ENCODE assay signal across 8 cellular contexts in the genomic region with DNA sequence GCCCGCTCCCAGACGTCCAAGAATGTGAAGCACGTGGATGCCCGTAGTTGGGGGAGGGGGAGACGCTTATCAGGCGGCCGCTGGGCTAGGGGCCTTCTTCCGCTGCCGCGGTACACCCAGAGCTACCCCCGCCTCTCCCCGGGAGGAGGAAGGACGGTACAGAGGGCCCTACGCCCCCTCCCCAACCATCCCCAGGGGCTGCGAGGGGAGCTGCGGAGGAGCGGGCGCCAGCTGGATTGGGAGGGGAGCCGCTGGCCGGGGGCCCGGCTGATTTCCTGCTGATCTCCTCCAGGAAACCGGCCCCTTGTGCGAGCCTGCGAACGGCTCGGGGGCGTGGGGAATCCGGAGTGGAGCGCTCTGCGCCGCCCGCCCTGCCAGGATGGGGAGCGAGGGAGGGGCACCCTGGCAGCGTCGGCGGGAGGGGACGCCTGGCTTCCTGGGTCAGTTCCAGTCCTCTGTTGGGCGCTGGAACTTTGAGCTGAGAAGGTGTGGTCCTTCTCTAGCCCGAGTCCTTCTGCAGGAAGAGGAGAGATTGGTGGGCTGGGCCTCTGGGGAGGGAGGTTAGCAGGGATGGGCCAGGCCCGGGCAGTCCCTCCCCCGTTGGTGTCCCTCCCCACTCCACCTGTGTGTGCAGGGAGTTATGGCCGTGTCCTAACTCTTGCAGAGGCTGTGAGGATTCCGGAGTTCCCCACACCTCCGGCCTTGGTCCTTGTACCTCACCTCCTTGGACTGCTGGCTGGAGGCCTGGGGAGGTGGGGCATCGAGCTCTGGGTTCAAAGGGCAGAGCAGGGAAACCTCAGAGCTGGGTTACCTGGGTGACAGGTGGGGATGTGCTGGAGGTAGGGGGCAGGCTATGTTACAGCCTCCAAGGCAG. TPM values are rescaled to one million over a fixed set of nuclear protein-coding genes. Genes with fewer than 3 reads are reported as not detected.
DNase-seq lines count a peak whose midpoint lies in the region; ATAC-seq and TF ChIP-seq lines count a peak whose summit lies in the region.

No MANE protein-coding gene starts in this region.

- TF ChIP-seq CTCF in Peyer's patch (IDR thresholded peaks at IDR 0.05) = no peak

- no peaks in the 10 kb centered on the region for H3K9me3 ChIP-seq in Peyer's patch

- peaks cover 0 to 21% (median 0%) of the 10 kb centered on the region in 3 donors for H3K36me3 ChIP-seq in Peyer's patch

- H3K4me3 Mint-ChIP-seq in stimulated activated naive CD8-positive, alpha-beta T cell treated with anti-CD3 and anti-CD28 coated beads, Interleukin-15, amount 100 ng/mL, for 72 hours = peak overlapping the region; percentile 74

- H3K4me3 ChIP-seq in Peyer's patch = peak overlapping the region; percentile 35 to 90 (median 72)

- no peaks in the 10 kb centered on the region for H3K27me3 ChIP-seq in Peyer's patch

- intact Hi-C loops in left colon (cut with DNase I, micrococcal nuclease) = no loop called here

- peaks cover 94% of the 10 kb centered on the region for H3K4me1 Mint-ChIP-seq in stimulated activated naive CD8-positive, alpha-beta T cell treated with anti-CD3 and anti-CD28 coated beads, Interleukin-15, amount 100 ng/mL, for 72 hours

- H3K27ac ChIP-seq in Peyer's patch = peak overlapping the region; percentile 84 to 96 (median 94)

- H3K9me3 Mint-ChIP-seq in stimulated activated naive CD8-positive, alpha-beta T cell treated with anti-CD3 and anti-CD28 coated beads, Interleukin-15, amount 100 ng/mL, for 72 hours = no peaks in the 10 kb centered on the region

- peak; percentile 82 to 95 for TF ChIP-seq POLR2A in Peyer's patch (IDR thresholded peaks at IDR 0.05)

- H3K4me1 ChIP-seq in Peyer's patch = peaks cover 3 to 68% (median 40%) of the 10 kb centered on the region in 4 donors

- peak overlapping the region; percentile 59 to 61 for H3K27ac Mint-ChIP-seq in stimulated activated naive CD8-positive, alpha-beta T cell treated with anti-CD3 and anti-CD28 coated beads, Interleukin-15, amount 100 ng/mL, for 72 hours

- H3K27me3 Mint-ChIP-seq in stimulated activated naive CD8-positive, alpha-beta T cell treated with anti-CD3 and anti-CD28 coated beads, Interleukin-15, amount 100 ng/mL, for 72 hours = no peaks in the 10 kb centered on the region

- DNase-seq in NCI-H82 (lab: John Stamatoyannopoulos, UW) = peak; percentile 80
- no peak for DNase-seq in NCI-H82 treated with DMSO at 0.1 percent for 48 hours (lab: John Stamatoyannopoulos, UW; ENCODE audit: unreplicated experiment)
- peak in 2 of 3 donors; percentile 92 for DNase-seq in Peyer's patch
- DNase-seq in cerebellar cortex (ENCODE audit: low spot score) = peak; percentile 41
- peak; percentile 86 to 95 for DNase-seq in left colon
- DNase-seq in stimulated activated naive CD8-positive, alpha-beta T cell treated with anti-CD3 and anti-CD28 coated beads, Interleukin-15, amount 100 ng/mL, for 72 hours = no peak

- ATAC-seq in left colon (peak; percentile 70), HG03565 (IDR thresholded peaks at IDR 0.05; ENCODE audit: unreplicated experiment) (no peak), HG03354 (IDR thresholded peaks at IDR 0.05; ENCODE audit: poor library complexity, severe bottlenecking, unreplicated experiment) (no peak)
- peak; percentile 7 for ATAC-seq in stimulated activated naive CD8-positive, alpha-beta T cell treated with anti-CD3 and anti-CD28 coated beads, Interleukin-15, amount 100 ng/mL, for 72 hours

RNA-seq across cellular contexts. Expression of a gene that starts 19.1 kb away (rescaled TPM):
- total RNA-seq in Peyer's patch (1 to 10 TPM in 1 of 4 donors, not detected in 3; 1.6 TPM), left colon (under 1 TPM; 0.34 to 0.81 TPM)

RNA-seq across cellular contexts. Expression of a gene that starts 36.4 kb away (rescaled TPM):
- 10 to 100 TPM; 46.2 to 93.3 (median 72.1) TPM for total RNA-seq in Peyer's patch
- total RNA-seq in left colon = 10 to 100 TPM; 37.2 to 56.4 TPM

RNA-seq across cellular contexts. Expression of a gene that starts 57.7 kb away (rescaled TPM):
- 10 to 100 TPM in 1 of 4 donors, 1 to 10 TPM in 3; 2.5 to 21.5 (median 3.4) TPM for total RNA-seq in Peyer's patch
- 1 to 10 TPM; 5.5 to 9.0 TPM for total RNA-seq in left colon

Comparison
In these comparisons a context has a peak if more than half of its experiments do, and no peak if none do; other contexts are left out.
1. DNase-seq: peak in NCI-H82 (single experiment), Peyer's patch (2 of 3), cerebellar cortex (single experiment) and left colon (2 of 2); none in NCI-H82 treated with DMSO at 0.1 percent for 48 hours (single experiment) and stimulated activated naive CD8-positive, alpha-beta T cell treated with anti-CD3 and anti-CD28 coated beads, Interleukin-15, amount 100 ng/mL, for 72 hours (0 of 2).
2. ATAC-seq: peak in left colon (single experiment) and stimulated activated naive CD8-positive, alpha-beta T cell treated with anti-CD3 and anti-CD28 coated beads, Interleukin-15, amount 100 ng/mL, for 72 hours (single experiment); none in HG03565 (single experiment) and HG03354 (single experiment).